In genomic region chr12:22653075-22653474, GRCh38 we compare ENCODE assay signal across 2 cellular contexts.
TF ChIP-seq lines count a peak whose summit lies in the region.

No MANE protein-coding gene starts in this region.

TF ChIP-seq in IMR-90, 13 proteins besides CTCF, POLR2A, EP300 and RAD21:
- no peak for TF ChIP-seq CHD1 (IDR thresholded peaks at IDR 0.05; ENCODE audit: low read depth, low read length)
- TF ChIP-seq NFE2L2 (IDR thresholded peaks at IDR 0.05; ENCODE audit: low read depth, low read length), result no peak
- no peak for TF ChIP-seq MXI1 (IDR thresholded peaks at IDR 0.05; ENCODE audit: borderline replicate concordance, low read depth, low read length)
- TF ChIP-seq SMC3 (IDR thresholded peaks at IDR 0.05; ENCODE audit: low read depth, low read length), result no peak
- TF ChIP-seq RFX5 (IDR thresholded peaks at IDR 0.05; ENCODE audit: low read depth, low read length), result no peak
- no peak for TF ChIP-seq RCOR1 (IDR thresholded peaks at IDR 0.05; ENCODE audit: insufficient replicate concordance, low read length)
- TF ChIP-seq CEBPB (IDR thresholded peaks at IDR 0.05; ENCODE audit: low read depth, low read length), result no peak
TF ChIP-seq in IMR-90: peak in this region for 0.

TF ChIP-seq in endothelial cell of umbilical vein, 7 proteins besides CTCF, POLR2A, EP300 and RAD21:
- no peak for TF ChIP-seq GATA2 (IDR thresholded peaks at IDR 0.05; ENCODE audit: insufficient read depth, insufficient read length, low read depth, low read length)
- no peak for TF ChIP-seq EZH2 (IDR thresholded peaks at IDR 0.05; ENCODE audit: borderline replicate concordance, low read depth, low read length, severe bottlenecking)
- no peak for TF ChIP-seq JUN (IDR thresholded peaks at IDR 0.05; ENCODE audit: borderline replicate concordance, insufficient read depth, insufficient read length, low read depth)
- TF ChIP-seq MAX (IDR thresholded peaks at IDR 0.05; ENCODE audit: insufficient read depth, insufficient read length), result no peak
- TF ChIP-seq MYC (IDR thresholded peaks at IDR 0.05; ENCODE audit: low read depth, low read length), result no peak
- TF ChIP-seq FOS (IDR thresholded peaks at IDR 0.05; ENCODE audit: borderline replicate concordance, insufficient read depth, low read length), result no peak
- TF ChIP-seq POLR2AphosphoS5 (IDR thresholded peaks at IDR 0.05; ENCODE audit: insufficient read depth, low read depth, low read length), result no peak
TF ChIP-seq in endothelial cell of umbilical vein: peak in this region for 0.
